18 cellular contexts compared by ENCODE assay signal in the genomic region with DNA sequence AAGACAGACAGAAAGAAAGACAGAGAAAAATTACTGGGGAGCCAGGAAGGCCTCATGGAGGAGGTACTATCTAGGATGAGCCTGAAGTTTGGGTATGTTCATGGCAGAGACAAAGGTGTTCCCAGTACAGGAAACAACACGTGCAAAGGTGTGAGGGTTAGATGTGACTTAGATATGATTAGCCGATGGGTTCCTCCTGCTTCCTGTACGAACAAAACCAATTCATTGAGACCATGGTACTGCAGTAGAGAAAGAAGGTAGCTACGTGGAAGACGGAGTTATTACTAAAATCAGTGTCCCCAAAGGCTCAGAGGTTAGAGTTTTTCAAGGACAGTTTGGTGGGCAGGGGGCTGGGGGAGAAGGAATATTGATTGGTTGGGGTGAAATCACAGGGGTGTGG. TPM values are rescaled to one million over a fixed set of nuclear protein-coding genes. Genes with fewer than 3 reads are reported as not detected.
"Had no signal": no experiment of that assay in that cellular context is flagged by ENCODE, and none has a peak within 500 bp of the region (broad histone marks: within the 10 kb centered on the region; RNA-seq: fewer than 3 reads in every experiment).

No MANE protein-coding gene starts in this region.

- H3K36me3 Mint-ChIP-seq: activated CD8-positive, alpha-beta memory T cell treated with anti-CD3 and anti-CD28 coated beads, Interleukin-2, amount 10 ng/mL, durations not matched to agents 7 days and 5 days; activated naive CD8-positive, alpha-beta T cell treated with anti-CD3 and anti-CD28 coated beads, Interleukin-2, amount 10 ng/mL, durations not matched to agents 7 days and 5 days had no signal

- H3K4me1 Mint-ChIP-seq: activated CD8-positive, alpha-beta memory T cell treated with anti-CD3 and anti-CD28 coated beads, Interleukin-2, amount 10 ng/mL, durations not matched to agents 7 days and 5 days had no signal

- H3K4me1 ChIP-seq: breast epithelium, upper lobe of left lung had no signal

- H3K36me3 ChIP-seq: breast epithelium, heart right ventricle, upper lobe of left lung had no signal

- ATAC-seq: activated CD4-positive, CD25-positive, alpha-beta regulatory T cell treated with anti-CD3 and anti-CD28 coated beads, Interleukin-2, amount 50 U/mL, for 24 hours; activated CD8-positive, alpha-beta memory T cell treated with anti-CD3 and anti-CD28 coated beads, Interleukin-2, amount 10 ng/mL, durations not matched to agents 7 days and 5 days; activated CD8-positive, alpha-beta T cell treated with anti-CD3 and anti-CD28 coated beads for 36 hours; activated T-helper 17 cell treated with anti-CD3 and anti-CD28 coated beads, Interleukin-2, amount 50 U/mL, for 72 hours; heart right ventricle; left colon; stimulated activated naive CD8-positive, alpha-beta T cell treated with anti-CD3 and anti-CD28 coated beads, Interleukin-15, Interleukin-2, amounts not matched to agents 100 U/mL and 50 U/mL, for 24 hours had no signal

- H3K4me3 ChIP-seq: breast epithelium, heart right ventricle, upper lobe of left lung had no signal

- H3K4me3 Mint-ChIP-seq: activated CD4-positive, alpha-beta T cell treated with anti-CD3 and anti-CD28 coated beads, Interleukin-2, amount 10 ng/mL, durations not matched to agents 7 days and 5 days; activated CD8-positive, alpha-beta memory T cell treated with anti-CD3 and anti-CD28 coated beads, Interleukin-2, amount 10 ng/mL, durations not matched to agents 7 days and 5 days; activated CD8-positive, alpha-beta T cell treated with anti-CD3 and anti-CD28 coated beads for 36 hours; activated naive CD8-positive, alpha-beta T cell treated with anti-CD3 and anti-CD28 coated beads, Interleukin-2, amount 10 ng/mL, durations not matched to agents 7 days and 5 days; activated T-helper 17 cell treated with anti-CD3 and anti-CD28 coated beads, Interleukin-2, amount 50 U/mL, for 72 hours had no signal

- H3K27me3 ChIP-seq: breast epithelium, heart right ventricle, upper lobe of left lung had no signal

- H3K27ac ChIP-seq: breast epithelium, heart right ventricle, upper lobe of left lung had no signal

- DNase-seq: activated CD4-positive, alpha-beta T cell treated with anti-CD3 and anti-CD28 coated beads, Interleukin-2, amount 10 ng/mL, durations not matched to agents 7 days and 5 days; activated CD8-positive, alpha-beta memory T cell treated with anti-CD3 and anti-CD28 coated beads, Interleukin-2, amount 10 ng/mL, durations not matched to agents 7 days and 5 days; activated CD8-positive, alpha-beta T cell treated with anti-CD3 and anti-CD28 coated beads for 36 hours; activated naive CD4-positive, alpha-beta T cell; activated naive CD8-positive, alpha-beta T cell treated with anti-CD3 and anti-CD28 coated beads, Interleukin-2, amount 10 ng/mL, durations not matched to agents 7 days and 5 days; amniotic stem cell; cortex of kidney; heart right ventricle; left colon; mesenchymal stem cell; stimulated activated CD4-positive, alpha-beta T cell treated with anti-CD3 and anti-CD28 coated beads, Interleukin-2, amount 100 ng/mL, for 48 hours; stimulated activated CD8-positive, alpha-beta memory T cell treated with anti-CD3 and anti-CD28 coated beads, Interleukin-4, amount 100 ng/mL, for 48 hours; stimulated activated naive CD8-positive, alpha-beta T cell treated with anti-CD3 and anti-CD28 coated beads, Interleukin-15, Interleukin-2, amounts not matched to agents 100 U/mL and 50 U/mL, for 24 hours; T-helper 2 cell; upper lobe of left lung had no signal

- H3K9me3 Mint-ChIP-seq: activated CD8-positive, alpha-beta T cell treated with anti-CD3 and anti-CD28 coated beads for 36 hours; activated T-helper 17 cell treated with anti-CD3 and anti-CD28 coated beads, Interleukin-2, amount 50 U/mL, for 72 hours had no signal

- H3K27ac Mint-ChIP-seq: activated CD4-positive, alpha-beta T cell treated with anti-CD3 and anti-CD28 coated beads, Interleukin-2, amount 10 ng/mL, durations not matched to agents 7 days and 5 days; activated CD8-positive, alpha-beta memory T cell treated with anti-CD3 and anti-CD28 coated beads, Interleukin-2, amount 10 ng/mL, durations not matched to agents 7 days and 5 days; activated CD8-positive, alpha-beta T cell treated with anti-CD3 and anti-CD28 coated beads for 36 hours; activated naive CD8-positive, alpha-beta T cell treated with anti-CD3 and anti-CD28 coated beads, Interleukin-2, amount 10 ng/mL, durations not matched to agents 7 days and 5 days; activated T-helper 17 cell treated with anti-CD3 and anti-CD28 coated beads, Interleukin-2, amount 50 U/mL, for 72 hours had no signal

- H3K27me3 Mint-ChIP-seq: activated CD4-positive, alpha-beta T cell treated with anti-CD3 and anti-CD28 coated beads, Interleukin-2, amount 10 ng/mL, durations not matched to agents 7 days and 5 days; activated CD8-positive, alpha-beta T cell treated with anti-CD3 and anti-CD28 coated beads for 36 hours; activated T-helper 17 cell treated with anti-CD3 and anti-CD28 coated beads, Interleukin-2, amount 50 U/mL, for 72 hours had no signal

RNA-seq across cellular contexts. Expression of gene CHST3, which starts 55.2 kb away (rescaled TPM):
- total RNA-seq: activated naive CD8-positive, alpha-beta T cell treated with anti-CD3 and anti-CD28 coated beads, Interleukin-2, amount 10 ng/mL, durations not matched to agents 7 days and 5 days had no signal
